Comparison of ENCODE assay signal across 8 cellular contexts in genomic region chr17:21019976-21020575, GRCh38. TPM values are rescaled to one million over a fixed set of nuclear protein-coding genes. Genes with fewer than 3 reads are reported as not detected.
A peak's percentile ranks its signal among the peaks of the same experiment; 100 is the strongest.
DNase-seq lines count a peak whose midpoint lies in the region; TF ChIP-seq lines count a peak whose summit lies in the region.

No MANE protein-coding gene starts in this region.

- no peaks in the 10 kb centered on the region for H3K9me3 ChIP-seq in testis

- H3K4me1 ChIP-seq in testis, result no peaks in the 10 kb centered on the region

- H3K27ac ChIP-seq in testis, result no peak overlapping the region

- 46 to 72% methylated on average over 6 of the region's 6 CpGs for WGBS in testis, 2 donors

- TF ChIP-seq CTCF in testis (IDR thresholded peaks at IDR 0.05), result peak in 1 of 3 experiments; percentile 16

- H3K27me3 ChIP-seq in testis, result no peaks in the 10 kb centered on the region

- DNase-seq in NOMO-1 treated with DMSO at 0.1 percent for 48 hours (lab: John Stamatoyannopoulos, UW; ENCODE audit: unreplicated experiment) (peak; percentile 23), NOMO-1 treated with dmso at 0.1 percent for 144 hours (lab: John Stamatoyannopoulos, UW; ENCODE audit: unreplicated experiment) (no peak), NCI-H1694 (lab: John Stamatoyannopoulos, UW) (peak; percentile 50), iPS-NIHi11 (ENCODE audit: low spot score) (peak; percentile 53), testis (peak; percentile 69), COLO829 (ENCODE audit: low spot score) (no peak)
- peak; percentile 37 for DNase-seq in activated naive CD4-positive, alpha-beta T cell treated with anti-CD3 and anti-CD28 coated beads, Interleukin-2, amount 50 U/mL, for 16 hours
- DNase-seq in effector CD4-positive, alpha-beta T cell, result no peak

- H3K36me3 ChIP-seq in testis (ENCODE audit: low read depth, missing control alignments), result no peaks in the 10 kb centered on the region

- TF ChIP-seq POLR2A in testis (IDR thresholded peaks at IDR 0.05), result no peak

- intact Hi-C loops in testis (cut with DNase I; ENCODE audit: low total_unique reads), result no loop called here

- no peak overlapping the region for H3K4me3 ChIP-seq in testis

RNA-seq across cellular contexts. Expression of gene USP22, which starts 22.7 kb away (rescaled TPM):
- total RNA-seq in testis, result 100 to 1,000 TPM; 161 to 216 TPM
- 96.3 TPM for polyA plus RNA-seq in testis (ENCODE audit: insufficient read depth, low read depth, low replicate concordance)

Comparison
In these comparisons a context has a peak if more than half of its experiments do, and no peak if none do; other contexts are left out.
1. DNase-seq: peak in NOMO-1 treated with DMSO at 0.1 percent for 48 hours (single experiment), NCI-H1694 (single experiment), activated naive CD4-positive, alpha-beta T cell treated with anti-CD3 and anti-CD28 coated beads, Interleukin-2, amount 50 U/mL, for 16 hours (single experiment), iPS-NIHi11 (single experiment) and testis (single experiment); none in NOMO-1 treated with dmso at 0.1 percent for 144 hours (single experiment), COLO829 (single experiment) and effector CD4-positive, alpha-beta T cell (single experiment).